8 cellular contexts compared by ENCODE assay signal in the genomic region with DNA sequence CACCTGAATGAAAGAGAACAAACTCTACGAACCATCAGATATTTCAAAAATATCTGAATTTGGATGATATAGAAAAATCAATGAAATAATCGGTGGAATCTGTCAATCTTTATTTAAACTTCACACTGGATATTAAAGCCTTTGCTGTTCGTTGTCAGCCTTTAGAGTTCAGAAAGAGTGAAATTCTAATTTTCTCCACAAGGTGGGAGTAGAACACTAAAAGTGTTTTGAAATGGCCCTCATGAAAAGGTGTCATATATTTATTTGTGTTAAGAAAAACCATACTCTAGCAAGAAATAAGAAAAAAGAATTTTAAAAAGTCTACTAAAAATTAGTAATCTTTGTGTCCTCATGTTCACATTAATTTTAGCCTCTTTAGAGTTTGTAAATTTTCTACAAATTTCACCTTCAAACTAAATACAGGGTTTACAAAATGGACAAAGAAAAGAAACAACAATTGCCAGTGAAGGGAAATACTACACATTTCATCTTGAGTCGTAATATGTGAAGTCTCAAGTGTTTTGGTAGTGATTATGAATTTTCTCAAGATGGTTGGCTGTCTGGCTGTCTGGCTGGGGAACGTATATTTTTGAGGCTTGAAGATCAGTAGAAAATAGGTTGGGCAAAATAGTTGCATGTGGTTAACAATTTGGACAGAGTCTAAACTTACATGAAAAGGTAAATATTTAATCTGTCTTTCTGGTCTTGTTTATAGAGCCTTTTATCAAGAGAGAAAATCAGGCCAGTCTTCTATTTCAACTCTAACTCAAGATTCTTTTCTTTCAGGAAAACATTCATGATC. TPM values are rescaled to one million over a fixed set of nuclear protein-coding genes. Genes with fewer than 3 reads are reported as not detected.
A peak's percentile ranks its signal among the peaks of the same experiment; 100 is the strongest.
DNase-seq lines count a peak whose midpoint lies in the region; ATAC-seq, FAIRE-seq and TF ChIP-seq lines count a peak whose summit lies in the region.

No MANE protein-coding gene starts in this region.

- POLR2A ChIA-PET in Panc1 (lab: Charles Lee), result no interaction called here

- H3K9me3 ChIP-seq in Panc1 (ENCODE audit: control insufficient read depth, insufficient read depth, low read depth, low read length) (no peaks in the 10 kb centered on the region), esophagus squamous epithelium (no peaks in the 10 kb centered on the region), pancreas (no peaks in the 10 kb centered on the region)

- intact Hi-C loops in Panc1 (cut with micrococcal nuclease; ENCODE audit: unreplicated experiment) (no loop called here), esophagus squamous epithelium (cut with DNase I) (no loop called here), pancreas (cut with DNase I) (no loop called here)

- H3K4me1 ChIP-seq in Panc1 (ENCODE audit: control insufficient read depth, insufficient read depth, low read length) (no peaks in the 10 kb centered on the region), esophagus squamous epithelium (no peaks in the 10 kb centered on the region), pancreas (peaks cover 0 to 9% (median 6%) of the 10 kb centered on the region in 3 donors)

- TF ChIP-seq CTCF in Panc1 (IDR thresholded peaks at IDR 0.05) (peak; percentile 65; the same call in 1 of the 2 replicates), esophagus squamous epithelium (IDR thresholded peaks at IDR 0.05) (peak; percentile 38 to 79 (median 64)), pancreas (IDR thresholded peaks at IDR 0.05) (peak; percentile 32 to 72 (median 70))

- DNase-seq in EL (peak; percentile 41), KG1 (lab: John Stamatoyannopoulos, UW) (peak; percentile 25), Panc1 (ENCODE audit: low read depth, low spot score) (peak; percentile 25), esophagus squamous epithelium (lab: John Stamatoyannopoulos, UW) (no peak), pancreas (no peak)
- DNase-seq in activated CD4-positive, alpha-beta T cell treated with anti-CD3 and anti-CD28 coated beads, Interleukin-2, amount 50 U/mL, for 1 hour, result no peak

- in situ Hi-C loops in Panc1 (cut with HindIII; ENCODE audit: low pct_unique_long_range_greater_than_20kb, low sequenced_read_pairs), result no loop called here

- peak; percentile 64 for ATAC-seq in GM21423 (IDR thresholded peaks at IDR 0.05; ENCODE audit: unreplicated experiment)
- no peak for ATAC-seq in Panc1
- peak; percentile 70 to 95 (median 92) for ATAC-seq in pancreas
- ATAC-seq in HG02970 (IDR thresholded peaks at IDR 0.05; ENCODE audit: low FRiP score, unreplicated experiment), result no peak

- 19 to 26% methylated on average over 5 of the region's 5 CpGs for WGBS in esophagus squamous epithelium, 2 donors
- WGBS in pancreas, 2 donors, result 2 to 7% methylated on average over 5 of the region's 5 CpGs

- H3K36me3 ChIP-seq in Panc1 (ENCODE audit: control insufficient read depth, insufficient read depth, low read length) (no peaks in the 10 kb centered on the region), esophagus squamous epithelium (no peaks in the 10 kb centered on the region), pancreas (no peaks in the 10 kb centered on the region)

- no TSS peak for BruUV-seq in Panc1 (replicated peaks; lab: Mats Ljungman, UMichigan)

- TF ChIP-seq POLR2A in esophagus squamous epithelium (IDR thresholded peaks at IDR 0.05), result no peak

- CTCF ChIA-PET in Panc1 (lab: Charles Lee), result no interaction called here

- peaks cover 5% of the 10 kb centered on the region for H3K27me3 ChIP-seq in Panc1 (ENCODE audit: control insufficient read depth, insufficient read depth, low read length)
- peaks cover 0 to 5% (median 0%) of the 10 kb centered on the region in 4 donors for H3K27me3 ChIP-seq in esophagus squamous epithelium
- no peaks in the 10 kb centered on the region for H3K27me3 ChIP-seq in pancreas

- peak; percentile 97 for FAIRE-seq in pancreas (lab: Jason Lieb, UNC)

- H3K4me3 ChIP-seq in Panc1 (ENCODE audit: low read depth in 2 of 2, low read length in 2 of 2) (no peak overlapping the region), esophagus squamous epithelium (no peak overlapping the region), pancreas (no peak overlapping the region)

- H3K27ac ChIP-seq in Panc1 (ENCODE audit: low read length) (no peak overlapping the region), esophagus squamous epithelium (no peak overlapping the region), pancreas (peak overlapping the region in 1 of 4 donors; percentile 0)

RNA-seq across cellular contexts. Expression of gene DNAJB9, which starts 43.7 kb away (rescaled TPM):
- 11.1 TPM for total RNA-seq in Panc1 (2021; ENCODE audit: unreplicated experiment)
- 18.7 TPM for polyA plus RNA-seq in Panc1 (2012; ENCODE audit: insufficient read length)
- total RNA-seq in esophagus squamous epithelium, result 10 to 100 TPM; 16.7 to 23.3 (median 17.5) TPM
- 10 to 100 TPM; 26.4 to 46.4 (median 35.1) TPM for total RNA-seq in pancreas
- 10 to 100 TPM; 10.8 to 37.6 TPM for polyA plus RNA-seq in pancreas

RNA-seq across cellular contexts. Expression of gene THAP5, which starts 43.8 kb away (rescaled TPM):
- 24.6 TPM for total RNA-seq in Panc1 (2021; ENCODE audit: unreplicated experiment)
- 8.6 TPM for polyA plus RNA-seq in Panc1 (2012; ENCODE audit: insufficient read length)
- total RNA-seq in esophagus squamous epithelium, result 10 to 100 TPM in 3 of 4 donors, 1 to 10 TPM in 1; 7.7 to 19.7 (median 15.9) TPM
- 10 to 100 TPM in 5 of 6 donors, 1 to 10 TPM in 1; 9.1 to 17.4 (median 12.4) TPM for total RNA-seq in pancreas
- polyA plus RNA-seq in pancreas, result 10 to 100 TPM in 1 of 2 donors, 1 to 10 TPM in 1; 6.4 to 10.3 TPM

Comparison
In these comparisons a context has a peak if more than half of its experiments do, and no peak if none do; other contexts are left out.
1. DNase-seq: peak in EL (single experiment), KG1 (single experiment) and Panc1 (single experiment); none in esophagus squamous epithelium (single experiment), pancreas (0 of 6) and activated CD4-positive, alpha-beta T cell treated with anti-CD3 and anti-CD28 coated beads, Interleukin-2, amount 50 U/mL, for 1 hour (single experiment).
2. ATAC-seq: peak in GM21423 (single experiment) and pancreas (4 of 4); none in Panc1 (single experiment) and HG02970 (single experiment).
3. Peak in every context shown above with its lines, with median percentiles within 50 percentile points of each other: CTCF ChIP-seq.